1 cellular context compared by ENCODE assay signal in the genomic region with DNA sequence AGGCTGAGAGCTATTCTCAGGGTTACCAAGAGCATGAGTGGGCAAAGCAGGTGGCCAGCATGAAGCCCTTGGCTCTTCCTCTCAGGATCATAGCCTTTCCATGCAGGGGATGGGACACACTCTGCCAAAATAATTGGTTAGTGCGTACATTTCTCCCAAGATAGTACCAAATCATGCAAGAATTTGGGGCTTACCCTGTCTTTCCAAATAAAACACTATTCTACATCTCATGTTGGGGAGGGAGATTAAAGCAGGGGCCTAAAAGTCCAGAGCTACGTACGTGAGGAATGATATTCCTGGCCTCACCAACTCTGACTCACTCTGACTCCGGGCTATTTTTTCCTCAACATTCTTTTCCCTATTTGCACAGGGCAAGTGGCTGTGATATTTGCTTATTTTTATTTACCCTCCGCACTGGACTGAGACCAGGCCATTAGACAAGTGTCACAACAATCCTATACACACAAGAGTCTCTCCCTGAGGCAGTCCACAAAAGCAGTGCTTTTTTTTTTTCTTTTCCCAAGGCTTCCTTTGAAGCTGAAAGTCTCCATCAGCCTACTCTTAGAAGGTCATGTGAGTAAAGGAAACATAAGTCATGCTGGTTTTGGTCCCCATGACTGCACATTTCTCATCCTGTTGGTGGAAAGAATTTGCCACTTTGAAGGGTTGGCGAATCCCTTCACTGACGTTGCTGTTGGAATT.
TF ChIP-seq lines count a peak whose summit lies in the region.

No MANE protein-coding gene starts in this region.

TF ChIP-seq in GM23338, 12 proteins besides CTCF, POLR2A, EP300 and RAD21 (continued from another document):
- TF ChIP-seq, protein P1, sequence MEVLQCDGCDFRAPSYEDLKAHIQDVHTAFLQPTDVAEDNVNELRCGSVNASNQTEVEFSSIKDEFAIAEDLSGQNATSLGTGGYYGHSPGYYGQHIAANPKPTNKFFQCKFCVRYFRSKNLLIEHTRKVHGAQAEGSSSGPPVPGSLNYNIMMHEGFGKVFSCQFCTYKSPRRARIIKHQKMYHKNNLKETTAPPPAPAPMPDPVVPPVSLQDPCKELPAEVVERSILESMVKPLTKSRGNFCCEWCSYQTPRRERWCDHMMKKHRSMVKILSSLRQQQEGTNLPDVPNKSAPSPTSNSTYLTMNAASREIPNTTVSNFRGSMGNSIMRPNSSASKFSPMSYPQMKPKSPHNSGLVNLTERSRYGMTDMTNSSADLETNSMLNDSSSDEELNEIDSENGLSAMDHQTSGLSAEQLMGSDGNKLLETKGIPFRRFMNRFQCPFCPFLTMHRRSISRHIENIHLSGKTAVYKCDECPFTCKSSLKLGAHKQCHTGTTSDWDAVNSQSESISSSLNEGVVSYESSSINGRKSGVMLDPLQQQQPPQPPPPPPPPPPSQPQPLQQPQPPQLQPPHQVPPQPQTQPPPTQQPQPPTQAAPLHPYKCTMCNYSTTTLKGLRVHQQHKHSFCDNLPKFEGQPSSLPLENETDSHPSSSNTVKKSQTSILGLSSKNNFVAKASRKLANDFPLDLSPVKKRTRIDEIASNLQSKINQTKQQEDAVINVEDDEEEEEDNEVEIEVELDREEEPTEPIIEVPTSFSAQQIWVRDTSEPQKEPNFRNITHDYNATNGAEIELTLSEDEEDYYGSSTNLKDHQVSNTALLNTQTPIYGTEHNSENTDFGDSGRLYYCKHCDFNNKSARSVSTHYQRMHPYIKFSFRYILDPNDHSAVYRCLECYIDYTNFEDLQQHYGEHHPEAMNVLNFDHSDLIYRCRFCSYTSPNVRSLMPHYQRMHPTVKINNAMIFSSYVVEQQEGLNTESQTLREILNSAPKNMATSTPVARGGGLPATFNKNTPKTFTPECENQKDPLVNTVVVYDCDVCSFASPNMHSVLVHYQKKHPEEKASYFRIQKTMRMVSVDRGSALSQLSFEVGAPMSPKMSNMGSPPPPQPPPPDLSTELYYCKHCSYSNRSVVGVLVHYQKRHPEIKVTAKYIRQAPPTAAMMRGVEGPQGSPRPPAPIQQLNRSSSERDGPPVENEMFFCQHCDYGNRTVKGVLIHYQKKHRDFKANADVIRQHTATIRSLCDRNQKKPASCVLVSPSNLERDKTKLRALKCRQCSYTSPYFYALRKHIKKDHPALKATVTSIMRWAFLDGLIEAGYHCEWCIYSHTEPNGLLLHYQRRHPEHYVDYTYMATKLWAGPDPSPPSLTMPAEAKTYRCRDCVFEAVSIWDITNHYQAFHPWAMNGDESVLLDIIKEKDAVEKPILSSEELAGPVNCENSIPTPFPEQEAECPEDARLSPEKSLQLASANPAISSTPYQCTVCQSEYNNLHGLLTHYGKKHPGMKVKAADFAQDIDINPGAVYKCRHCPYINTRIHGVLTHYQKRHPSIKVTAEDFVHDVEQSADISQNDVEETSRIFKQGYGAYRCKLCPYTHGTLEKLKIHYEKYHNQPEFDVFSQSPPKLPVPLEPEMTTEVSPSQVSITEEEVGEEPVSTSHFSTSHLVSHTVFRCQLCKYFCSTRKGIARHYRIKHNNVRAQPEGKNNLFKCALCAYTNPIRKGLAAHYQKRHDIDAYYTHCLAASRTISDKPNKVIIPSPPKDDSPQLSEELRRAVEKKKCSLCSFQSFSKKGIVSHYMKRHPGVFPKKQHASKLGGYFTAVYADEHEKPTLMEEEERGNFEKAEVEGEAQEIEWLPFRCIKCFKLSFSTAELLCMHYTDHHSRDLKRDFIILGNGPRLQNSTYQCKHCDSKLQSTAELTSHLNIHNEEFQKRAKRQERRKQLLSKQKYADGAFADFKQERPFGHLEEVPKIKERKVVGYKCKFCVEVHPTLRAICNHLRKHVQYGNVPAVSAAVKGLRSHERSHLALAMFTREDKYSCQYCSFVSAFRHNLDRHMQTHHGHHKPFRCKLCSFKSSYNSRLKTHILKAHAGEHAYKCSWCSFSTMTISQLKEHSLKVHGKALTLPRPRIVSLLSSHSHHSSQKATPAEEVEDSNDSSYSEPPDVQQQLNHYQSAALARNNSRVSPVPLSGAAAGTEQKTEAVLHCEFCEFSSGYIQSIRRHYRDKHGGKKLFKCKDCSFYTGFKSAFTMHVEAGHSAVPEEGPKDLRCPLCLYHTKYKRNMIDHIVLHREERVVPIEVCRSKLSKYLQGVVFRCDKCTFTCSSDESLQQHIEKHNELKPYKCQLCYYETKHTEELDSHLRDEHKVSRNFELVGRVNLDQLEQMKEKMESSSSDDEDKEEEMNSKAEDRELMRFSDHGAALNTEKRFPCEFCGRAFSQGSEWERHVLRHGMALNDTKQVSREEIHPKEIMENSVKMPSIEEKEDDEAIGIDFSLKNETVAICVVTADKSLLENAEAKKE (CRISPR knock-in tag; IDR thresholded peaks at IDR 0.05), result no peak
- TF ChIP-seq EZH2phosphoT487 (IDR thresholded peaks at IDR 0.05; ENCODE audit: unreplicated experiment) (no peak), EZH2 (IDR thresholded peaks at IDR 0.05; ENCODE audit: low read depth, unreplicated experiment) (no peak), ZNF331 (CRISPR knock-in tag; IDR thresholded peaks at IDR 0.05; ENCODE audit: low read depth) (no peak), REST (IDR thresholded peaks at IDR 0.05; ENCODE audit: unreplicated experiment) (no peak), POLR2AphosphoS5 (IDR thresholded peaks at IDR 0.05; ENCODE audit: low read depth) (no peak), STAT1 (IDR thresholded peaks at IDR 0.05; ENCODE audit: unreplicated experiment) (no peak)
